Comparison of ENCODE assay signal across 8 cellular contexts in genomic region chr19:10112895-10113591, GRCh38. TPM values are rescaled to one million over a fixed set of nuclear protein-coding genes. Genes with fewer than 3 reads are reported as not detected.
A peak's percentile ranks its signal among the peaks of the same experiment; 100 is the strongest.
DNase-seq lines count a peak whose midpoint lies in the region; ATAC-seq and TF ChIP-seq lines count a peak whose summit lies in the region.

No MANE protein-coding gene starts in this region.

- no peaks in the 10 kb centered on the region for H3K9me3 Mint-ChIP-seq in activated naive CD8-positive, alpha-beta T cell treated with anti-CD3 and anti-CD28 coated beads, Interleukin-2, amount 10 ng/mL, durations not matched to agents 7 days and 5 days

- peak overlapping the region in 9 of 10 experiments; percentile 42 to 96 (median 59); a peak in 17 of 20 replicates for H3K4me3 ChIP-seq in BLaER1 treated with 17β-estradiol and CSF1 and Interleukin-3, amounts not matched to agents 10 nM and 100 nM
- no peak overlapping the region for H3K4me3 ChIP-seq in HEK293 (ENCODE audit: low read depth, low read length)

- TF ChIP-seq CTCF in HEK293 (tag by site-specific recombination; IDR thresholded peaks at IDR 0.05): peak; percentile 81

- H3K4me2 ChIP-seq in BLaER1 treated with 17β-estradiol and CSF1 and Interleukin-3, amounts not matched to agents 10 nM and 100 nM: peak overlapping the region; percentile 84 to 100 (median 98)

- peaks cover 46 to 98% (median 62%) of the 10 kb centered on the region in 11 experiments; a peak in 21 of 22 replicates for H4K20me1 ChIP-seq in BLaER1 treated with 17β-estradiol and CSF1 and Interleukin-3, amounts not matched to agents 10 nM and 100 nM

- H3K4me1 ChIP-seq in BLaER1 treated with 17β-estradiol and CSF1 and Interleukin-3, amounts not matched to agents 10 nM and 100 nM: peaks cover 83 to 100% (median 95%) of the 10 kb centered on the region in 10 experiments
- H3K4me1 ChIP-seq in HEK293 (ENCODE audit: control insufficient read depth, insufficient read depth, low read length): no peaks in the 10 kb centered on the region

- H3K9ac ChIP-seq in BLaER1 treated with 17β-estradiol and CSF1 and Interleukin-3, amounts not matched to agents 10 nM and 100 nM: peak overlapping the region; percentile 81 to 99 (median 96)

- H3K36me3 ChIP-seq in BLaER1 treated with 17β-estradiol and CSF1 and Interleukin-3, amounts not matched to agents 10 nM and 100 nM: peaks cover 77 to 92% (median 80%) of the 10 kb centered on the region in 11 experiments
- H3K36me3 ChIP-seq in HEK293 (ENCODE audit: control insufficient read depth in 2 of 2, insufficient read depth in 1 of 2, low read length in 2 of 2): peaks cover 20 to 88% of the 10 kb centered on the region in 2 experiments

- ATAC-seq in activated naive CD8-positive, alpha-beta T cell treated with anti-CD3 and anti-CD28 coated beads, Interleukin-2, amount 10 ng/mL, durations not matched to agents 7 days and 5 days (ENCODE audit: low read depth): peak; percentile 43
- ATAC-seq in HG02973 (IDR thresholded peaks at IDR 0.05; ENCODE audit: unreplicated experiment) (no peak), GM21381 (IDR thresholded peaks at IDR 0.05; ENCODE audit: unreplicated experiment) (no peak)

- no peaks in the 10 kb centered on the region for H3K9me3 ChIP-seq in BLaER1 treated with 17β-estradiol and CSF1 and Interleukin-3, amounts not matched to agents 10 nM and 100 nM (replicated peaks in 1 of 11)
- H3K9me3 ChIP-seq in HEK293 (ENCODE audit: control insufficient read depth, insufficient read depth, low read depth, low read length): no peaks in the 10 kb centered on the region

- H3K4me3 Mint-ChIP-seq in activated naive CD8-positive, alpha-beta T cell treated with anti-CD3 and anti-CD28 coated beads, Interleukin-2, amount 10 ng/mL, durations not matched to agents 7 days and 5 days: peak overlapping the region; percentile 88

- DNase-seq in T follicular helper cell (ENCODE audit: low read depth) (peak; percentile 62), iPS-NIHi11 (ENCODE audit: low spot score) (peak; percentile 78)
- DNase-seq in activated naive CD8-positive, alpha-beta T cell treated with anti-CD3 and anti-CD28 coated beads, Interleukin-2, amount 10 ng/mL, durations not matched to agents 7 days and 5 days: peak; percentile 82
- peak; percentile 55 to 58 for DNase-seq in stimulated activated CD8-positive, alpha-beta memory T cell treated with anti-CD3 and anti-CD28 coated beads, Interleukin-15, amount 100 ng/mL, for 48 hours (ENCODE audit: low read depth in 2 of 2)

- CTCF ChIA-PET in HEK293 (lab: Yijun Ruan, JAX): interaction anchor here (0.6 to 2.0 kb wide), 11 partner anchors 9 to 1599 kb away, joined by 3 to 27 read pairs (median 3); no protein-coding TSS in a partner anchor

- peaks cover 28% of the 10 kb centered on the region for H3K4me1 Mint-ChIP-seq in activated naive CD8-positive, alpha-beta T cell treated with anti-CD3 and anti-CD28 coated beads, Interleukin-2, amount 10 ng/mL, durations not matched to agents 7 days and 5 days

- POLR2A ChIA-PET in HEK293 (lab: Yijun Ruan, JAX): interaction anchor here (0.7 to 3.7 kb wide), 3 partner anchors 11 to 17 kb away, joined by 4 to 14 read pairs (median 5); partner anchors contain the start of gene ANGPTL6
- POLR2A ChIA-PET in activated naive CD8-positive, alpha-beta T cell treated with anti-CD3 and anti-CD28 coated beads, Interleukin-2, amount 10 ng/mL, durations not matched to agents 7 days and 5 days (lab: Charles Lee): interaction anchor here (0.6 to 7.5 kb wide), 10 partner anchors 9 to 455 kb away, joined by 3 to 79 read pairs (median 4); partner anchors contain the start of genes ANGPTL6, DNMT1, PPAN and SHFL

- peak overlapping the region; percentile 87 to 99 (median 96) for H3K27ac ChIP-seq in BLaER1 treated with 17β-estradiol and CSF1 and Interleukin-3, amounts not matched to agents 10 nM and 100 nM
- H3K27ac ChIP-seq in HEK293 (ENCODE audit: extremely low read depth, low read depth, low read length): no peak overlapping the region

- H3K27ac Mint-ChIP-seq in activated naive CD8-positive, alpha-beta T cell treated with anti-CD3 and anti-CD28 coated beads, Interleukin-2, amount 10 ng/mL, durations not matched to agents 7 days and 5 days: peak overlapping the region; percentile 93

- no peaks in the 10 kb centered on the region for H3K27me3 Mint-ChIP-seq in activated naive CD8-positive, alpha-beta T cell treated with anti-CD3 and anti-CD28 coated beads, Interleukin-2, amount 10 ng/mL, durations not matched to agents 7 days and 5 days

- no peaks in the 10 kb centered on the region for H3K27me3 ChIP-seq in BLaER1 treated with 17β-estradiol and CSF1 and Interleukin-3, amounts not matched to agents 10 nM and 100 nM

- peaks cover 28% of the 10 kb centered on the region for H3K36me3 Mint-ChIP-seq in activated naive CD8-positive, alpha-beta T cell treated with anti-CD3 and anti-CD28 coated beads, Interleukin-2, amount 10 ng/mL, durations not matched to agents 7 days and 5 days

TF ChIP-seq in HEK293, 187 proteins besides CTCF, POLR2A, EP300 and RAD21 (continues in another document):
- TF ChIP-seq, protein P1, sequence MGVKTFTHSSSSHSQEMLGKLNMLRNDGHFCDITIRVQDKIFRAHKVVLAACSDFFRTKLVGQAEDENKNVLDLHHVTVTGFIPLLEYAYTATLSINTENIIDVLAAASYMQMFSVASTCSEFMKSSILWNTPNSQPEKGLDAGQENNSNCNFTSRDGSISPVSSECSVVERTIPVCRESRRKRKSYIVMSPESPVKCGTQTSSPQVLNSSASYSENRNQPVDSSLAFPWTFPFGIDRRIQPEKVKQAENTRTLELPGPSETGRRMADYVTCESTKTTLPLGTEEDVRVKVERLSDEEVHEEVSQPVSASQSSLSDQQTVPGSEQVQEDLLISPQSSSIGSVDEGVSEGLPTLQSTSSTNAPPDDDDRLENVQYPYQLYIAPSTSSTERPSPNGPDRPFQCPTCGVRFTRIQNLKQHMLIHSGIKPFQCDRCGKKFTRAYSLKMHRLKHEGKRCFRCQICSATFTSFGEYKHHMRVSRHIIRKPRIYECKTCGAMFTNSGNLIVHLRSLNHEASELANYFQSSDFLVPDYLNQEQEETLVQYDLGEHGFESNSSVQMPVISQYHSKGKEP (tag by site-specific recombination; IDR thresholded peaks at IDR 0.05): no peak
- TF ChIP-seq BCL11B (tag by site-specific recombination; IDR thresholded peaks at IDR 0.05; ENCODE audit: low read depth) (0 out of 2 replicates have a peak, but pooled peaks have one; percentile 26), ZNF449 (tag by site-specific recombination; IDR thresholded peaks at IDR 0.05) (no peak), ZNF214 (tag by site-specific recombination; IDR thresholded peaks at IDR 0.05; ENCODE audit: borderline replicate concordance) (no peak), ZNF404 (tag by site-specific recombination; IDR thresholded peaks at IDR 0.05) (no peak), PRDM4 (tag by site-specific recombination; IDR thresholded peaks at IDR 0.05) (no peak)

RNA-seq across cellular contexts. Expression of gene P2RY11, which starts 1.6 kb away (rescaled TPM):
- 10 to 100 TPM; 51.8 to 53.6 TPM for total RNA-seq in activated naive CD8-positive, alpha-beta T cell treated with anti-CD3 and anti-CD28 coated beads, Interleukin-2, amount 10 ng/mL, durations not matched to agents 7 days and 5 days

RNA-seq across cellular contexts. Expression of gene EIF3G, which starts 6.7 kb away (rescaled TPM):
- total RNA-seq in activated naive CD8-positive, alpha-beta T cell treated with anti-CD3 and anti-CD28 coated beads, Interleukin-2, amount 10 ng/mL, durations not matched to agents 7 days and 5 days: 100 to 1,000 TPM; 262 to 264 TPM

RNA-seq across cellular contexts. Expression of gene PPAN, which starts 6.9 kb away (rescaled TPM):
- 100 to 1,000 TPM; 104 to 112 TPM for total RNA-seq in activated naive CD8-positive, alpha-beta T cell treated with anti-CD3 and anti-CD28 coated beads, Interleukin-2, amount 10 ng/mL, durations not matched to agents 7 days and 5 days

RNA-seq across cellular contexts. Expression of gene ANGPTL6, which starts 10.6 kb away (rescaled TPM):
- total RNA-seq in activated naive CD8-positive, alpha-beta T cell treated with anti-CD3 and anti-CD28 coated beads, Interleukin-2, amount 10 ng/mL, durations not matched to agents 7 days and 5 days: 1 to 10 TPM; 3.8 to 4.7 TPM

RNA-seq across cellular contexts. Expression of gene SHFL, which starts 26.9 kb away (rescaled TPM):
- total RNA-seq in activated naive CD8-positive, alpha-beta T cell treated with anti-CD3 and anti-CD28 coated beads, Interleukin-2, amount 10 ng/mL, durations not matched to agents 7 days and 5 days: 100 to 1,000 TPM; 118 to 126 TPM
